Comparison of ENCODE assay signal across 18 cellular contexts in genomic region chr20:36096404-36096799, GRCh38. TPM values are rescaled to one million over a fixed set of nuclear protein-coding genes. Genes with fewer than 3 reads are reported as not detected.
DNase-seq lines count a peak whose midpoint lies in the region; ATAC-seq, FAIRE-seq and TF ChIP-seq lines count a peak whose summit lies in the region.
"Had no signal": no experiment of that assay in that cellular context is flagged by ENCODE, and none has a peak within 500 bp of the region (broad histone marks: within the 10 kb centered on the region; RNA-seq: fewer than 3 reads in every experiment).

No MANE protein-coding gene starts in this region.

- H3K27ac Mint-ChIP-seq in neural progenitor cell (no peak overlapping the region), glutamatergic neuron (ENCODE audit: unreplicated experiment) (no peak overlapping the region)
- H3K27ac Mint-ChIP-seq: activated CD4-positive, alpha-beta memory T cell treated with anti-CD3 and anti-CD28 coated beads for 36 hours; activated T-cell treated with anti-CD3 and anti-CD28 coated beads, Interleukin-2, amount 50 U/mL, for 72 hours; stimulated activated memory B cell treated with anti-CD40 and anti-IgM and Interleukin-4, amounts not matched to agents 10 μg/mL and 1 μg/mL and 100 μg/mL, for 72 hours had no signal

- H3K4me3 Mint-ChIP-seq in neural progenitor cell, result peak overlapping the region; percentile 44
- H3K4me3 Mint-ChIP-seq in glutamatergic neuron (ENCODE audit: unreplicated experiment), result no peak overlapping the region
- H3K4me3 Mint-ChIP-seq: activated CD4-positive, alpha-beta memory T cell treated with anti-CD3 and anti-CD28 coated beads for 36 hours; activated T-cell treated with anti-CD3 and anti-CD28 coated beads, Interleukin-2, amount 50 U/mL, for 72 hours; stimulated activated memory B cell treated with anti-CD40 and anti-IgM and Interleukin-4, amounts not matched to agents 10 μg/mL and 1 μg/mL and 100 μg/mL, for 72 hours had no signal

- TF ChIP-seq RAD21 in A549 (conservative IDR thresholded peaks at IDR 0.05 in 1 of 2, IDR thresholded peaks at IDR 0.05 in 1 of 2), result no peak
- TF ChIP-seq RAD21 in HCT116 (IDR thresholded peaks at IDR 0.05; ENCODE audit: low read depth), result no peak

- H3K9me2 ChIP-seq in HCT116 (ENCODE audit: insufficient read depth), result no peaks in the 10 kb centered on the region

- no peak for FAIRE-seq in A549 (lab: Jason Lieb, UNC)

- H3K27me3 ChIP-seq in HCT116 (ENCODE audit: insufficient read depth, low read length) (no peaks in the 10 kb centered on the region), colonic mucosa (no peaks in the 10 kb centered on the region), neural progenitor cell (peaks cover 87% of the 10 kb centered on the region)
- H3K27me3 ChIP-seq: uterus had no signal

- no peaks in the 10 kb centered on the region for H3K9me3 ChIP-seq in A549
- H3K9me3 ChIP-seq in HCT116 (ENCODE audit: control insufficient read depth in 1 of 2, insufficient read depth in 1 of 2, low read depth in 1 of 2, low read length in 2 of 2), result no peaks in the 10 kb centered on the region
- no peaks in the 10 kb centered on the region for H3K9me3 ChIP-seq in colonic mucosa
- no peaks in the 10 kb centered on the region for H3K9me3 ChIP-seq in neural progenitor cell (ENCODE audit: low read depth)
- H3K9me3 ChIP-seq: uterus had no signal

- H3K36me3 Mint-ChIP-seq in neural progenitor cell (no peaks in the 10 kb centered on the region), glutamatergic neuron (ENCODE audit: unreplicated experiment) (no peaks in the 10 kb centered on the region)
- H3K36me3 Mint-ChIP-seq: activated CD4-positive, alpha-beta memory T cell treated with anti-CD3 and anti-CD28 coated beads for 36 hours; stimulated activated memory B cell treated with anti-CD40 and anti-IgM and Interleukin-4, amounts not matched to agents 10 μg/mL and 1 μg/mL and 100 μg/mL, for 72 hours had no signal

- ATAC-seq in A549, result no peak
- ATAC-seq in HCT116, result no peak
- ATAC-seq: activated T-cell treated with anti-CD3 and anti-CD28 coated beads, Interleukin-2, amount 50 U/mL, for 72 hours; Right ventricle myocardium inferior; stimulated activated memory B cell treated with anti-CD40 and anti-IgM and Interleukin-4, amounts not matched to agents 10 μg/mL and 1 μg/mL and 100 μg/mL, for 72 hours had no signal

- H3K4me1 ChIP-seq in A549, result peaks cover 53% of the 10 kb centered on the region
- H3K4me1 ChIP-seq in HCT116 (ENCODE audit: control insufficient read depth in 1 of 2, insufficient read depth in 2 of 2, low read length in 2 of 2), result peaks cover 40 to 71% of the 10 kb centered on the region in 2 experiments
- H3K4me1 ChIP-seq in colonic mucosa, result peaks cover 25% of the 10 kb centered on the region
- H3K4me1 ChIP-seq in neural progenitor cell, result peaks cover 39% of the 10 kb centered on the region
- H3K4me1 ChIP-seq: uterus had no signal

- CTCF ChIA-PET in A549 (lab: Yijun Ruan, JAX), result interaction anchor here (0.6 to 6.0 kb wide), 12 partner anchors 18 to 142 kb away, joined by 3 to 31 read pairs (median 5); partner anchors contain the start of gene SCAND1
- CTCF ChIA-PET in HCT116 (lab: Charles Lee), result interaction anchor here (0.8 to 1.3 kb wide), 2 partner anchors 42 to 105 kb away, joined by 4 read pairs; no protein-coding TSS in a partner anchor

- no peak overlapping the region for H3K4me3 ChIP-seq in A549
- no peak overlapping the region for H3K4me3 ChIP-seq in HCT116 (replicated peaks in 1 of 2; ENCODE audit: low read depth in 1 of 2, low read length in 2 of 2)
- H3K4me3 ChIP-seq in colonic mucosa, result no peak overlapping the region
- no peak overlapping the region for H3K4me3 ChIP-seq in neural progenitor cell
- H3K4me3 ChIP-seq: uterus had no signal

- H3K9ac ChIP-seq in HCT116 (ENCODE audit: low read length) (peak overlapping the region; percentile 41), colonic mucosa (ENCODE audit: low read depth in 2 of 2, low read length in 2 of 2) (peak overlapping the region in 1 of 2 donors; percentile 69), neural progenitor cell (no peak overlapping the region)

- TF ChIP-seq POLR2A in A549 (IDR thresholded peaks at IDR 0.05; ENCODE audit: low read length), result no peak
- no peak for TF ChIP-seq POLR2A in HCT116 (IDR thresholded peaks at IDR 0.05; ENCODE audit: borderline replicate concordance, extremely low read depth, insufficient read depth, insufficient read length)

- TF ChIP-seq CTCF in A549 (IDR thresholded peaks at IDR 0.05), result no peak
- no peak for TF ChIP-seq CTCF in HCT116 (IDR thresholded peaks at IDR 0.05 in 2 of 3, conservative IDR thresholded peaks at IDR 0.05 in 1 of 3; ENCODE audit: borderline replicate concordance in 1 of 3, insufficient read depth in 1 of 3, low read depth in 2 of 3, low read length in 2 of 3)
- TF ChIP-seq CTCF in colonic mucosa (IDR thresholded peaks at IDR 0.05), result no peak
- TF ChIP-seq CTCF in neural progenitor cell (IDR thresholded peaks at IDR 0.05), result no peak
- no peak for TF ChIP-seq CTCF in glutamatergic neuron (IDR thresholded peaks at IDR 0.05; ENCODE audit: partially characterized antibody, unreplicated experiment)

- no TSS peak for BruUV-seq in HCT116 (replicated peaks; lab: Mats Ljungman, UMichigan)

- no peak for TF ChIP-seq EP300 in A549 (IDR thresholded peaks at IDR 0.05)

- H3K36me3 ChIP-seq in HCT116 (ENCODE audit: control insufficient read depth in 1 of 2, insufficient read depth in 2 of 2, low read length in 2 of 2), result no peaks in the 10 kb centered on the region
- H3K36me3 ChIP-seq in colonic mucosa, result no peaks in the 10 kb centered on the region
- no peaks in the 10 kb centered on the region for H3K36me3 ChIP-seq in neural progenitor cell
- H3K36me3 ChIP-seq: uterus had no signal

- RAD21 ChIA-PET in HCT116 (lab: Charles Lee; ENCODE audit: low non-redundant PET in 1 of 2, low total read pairs in 2 of 2, uncharacterized antibody in 2 of 2, unreplicated experiment in 2 of 2), result interaction anchor here in 1 of 2 experiments (1.1 kb wide), 1 partner anchor 102 kb away, joined by 3 read pairs; no protein-coding TSS in a partner anchor

- no peak for DNase-seq in A549 (ENCODE audit: low read depth in 1 of 2, low spot score in 1 of 2)
- DNase-seq in HCT116 (ENCODE audit: low read depth, low spot score), result no peak
- no peak for DNase-seq in colonic mucosa
- no peak for DNase-seq in neural progenitor cell (ENCODE audit: low spot score)
- no peak for DNase-seq in glomerular visceral epithelial cell (ENCODE audit: extremely low spot score)
- DNase-seq in glutamatergic neuron, result no peak
- no peak for DNase-seq in activated gamma-delta T cell (lab: John Stamatoyannopoulos, UW)
- no peak for DNase-seq in globus pallidus (ENCODE audit: low spot score)
- DNase-seq: activated CD4-positive, alpha-beta memory T cell treated with anti-CD3 and anti-CD28 coated beads for 36 hours; activated T-cell treated with anti-CD3 and anti-CD28 coated beads, Interleukin-2, amount 50 U/mL, for 72 hours; central memory CD4-positive, alpha-beta T cell; NCI-H1436 treated with DMSO at 0.1 percent for 48 hours; NCI-H226; posterior cingulate gyrus; uterus had no signal

- H3K4me1 Mint-ChIP-seq in neural progenitor cell (peaks cover 31% of the 10 kb centered on the region), glutamatergic neuron (ENCODE audit: low read depth, unreplicated experiment) (peaks cover 16% of the 10 kb centered on the region)

- H3K79me2 ChIP-seq in HCT116 (ENCODE audit: insufficient read depth, low read length) (no peaks in the 10 kb centered on the region), neural progenitor cell (ENCODE audit: low read depth) (no peaks in the 10 kb centered on the region)

- H3K27me3 Mint-ChIP-seq in neural progenitor cell (ENCODE audit: insufficient read depth, low read depth), result peaks cover 14% of the 10 kb centered on the region
- H3K27me3 Mint-ChIP-seq in glutamatergic neuron (ENCODE audit: unreplicated experiment), result peaks cover 13% of the 10 kb centered on the region

- intact Hi-C loops in HCT116 (cut with micrococcal nuclease) (no loop called here), colonic mucosa (cut with DNase I) (no loop called here)

- H3F3A ChIP-seq in neural progenitor cell (ENCODE audit: low read depth), result peaks cover 45% of the 10 kb centered on the region

- H3K4me2 ChIP-seq in A549 (peak overlapping the region; percentile 56; the same call in 2 of the 3 replicates), HCT116 (ENCODE audit: low read length) (peak overlapping the region; percentile 100), neural progenitor cell (no peak overlapping the region)

- H3K9me3 Mint-ChIP-seq in neural progenitor cell, result no peaks in the 10 kb centered on the region
- peaks cover 5% of the 10 kb centered on the region for H3K9me3 Mint-ChIP-seq in glutamatergic neuron (ENCODE audit: unreplicated experiment)
- H3K9me3 Mint-ChIP-seq: activated CD4-positive, alpha-beta memory T cell treated with anti-CD3 and anti-CD28 coated beads for 36 hours; activated T-cell treated with anti-CD3 and anti-CD28 coated beads, Interleukin-2, amount 50 U/mL, for 72 hours; stimulated activated memory B cell treated with anti-CD40 and anti-IgM and Interleukin-4, amounts not matched to agents 10 μg/mL and 1 μg/mL and 100 μg/mL, for 72 hours had no signal

- no peak overlapping the region for H2AFZ ChIP-seq in HCT116 (ENCODE audit: low read depth, low read length, poor library complexity, severe bottlenecking)
- H2AFZ ChIP-seq in neural progenitor cell (replicated peaks), result no peak overlapping the region

- peak overlapping the region; percentile 66 to 70; a peak in 4 of 6 replicates for H3K27ac ChIP-seq in A549
- peak overlapping the region; percentile 11; the same call in 1 of the 2 replicates for H3K27ac ChIP-seq in HCT116 (ENCODE audit: low read depth, low read length)
- peak overlapping the region; percentile 86 for H3K27ac ChIP-seq in colonic mucosa
- H3K27ac ChIP-seq in neural progenitor cell, result no peak overlapping the region
- H3K27ac ChIP-seq: uterus, VCaP had no signal

- POLR2A ChIA-PET in A549 (lab: Yijun Ruan, JAX) (no interaction called here), HCT116 (lab: Charles Lee) (interaction anchor here (4.7 kb wide), 1 partner anchor 11 kb away, joined by 20 read pairs; no protein-coding TSS in a partner anchor)

- H4K20me1 ChIP-seq in HCT116 (ENCODE audit: insufficient read depth) (no peaks in the 10 kb centered on the region), neural progenitor cell (ENCODE audit: low read depth) (no peaks in the 10 kb centered on the region)

TF ChIP-seq in A549, 52 proteins besides CTCF, POLR2A, EP300 and RAD21 (continues in another document):
- TF ChIP-seq NFE2L2 (conservative IDR thresholded peaks at IDR 0.05; ENCODE audit: low read length), result no peak

TF ChIP-seq in HCT116, 20 proteins besides CTCF, POLR2A, EP300 and RAD21 (continues in another document):
- no peak for TF ChIP-seq ZFX (IDR thresholded peaks at IDR 0.05)

RNA-seq across cellular contexts. Expression of gene EPB41L1, which starts 58.1 kb away (rescaled TPM):
- polyA plus RNA-seq in A549 (2011; rRNA removed), result 45.9 and 50.0 TPM in 2 replicates
- 45.6 and 53.1 TPM in 2 replicates for polyA plus RNA-seq in A549 (2012; cell fraction: cytosol; rRNA removed)
- polyA plus RNA-seq in A549 (2012; cell fraction: nucleus; rRNA removed), result 55.6 and 60.8 TPM in 2 replicates
- 81.6 to 94.4 TPM (median 84.2 TPM) in 3 replicates for polyA plus RNA-seq in A549 (2017; fragmentation: RNase III; extraction: RNeasy Plus Mini Kit Qiagen cat#74134 plus additional on column Dnase treatment)
- 42.9 and 66.1 TPM in 2 replicates for polyA minus RNA-seq in A549 (2011; rRNA and poly(A)+ RNA removed)
- 42.1 TPM for total RNA-seq in HCT116 (2021; ENCODE audit: unreplicated experiment)
- polyA plus RNA-seq in HCT116 (2012), result 25.2 and 27.3 TPM in 2 replicates
- total RNA-seq in colonic mucosa, result 10 to 100 TPM; 40.3 to 59.2 TPM
- 32.7 and 35.8 TPM in 2 replicates for total RNA-seq in neural progenitor cell (ENCODE audit: low replicate concordance)
- total RNA-seq in glutamatergic neuron (ENCODE audit: unreplicated experiment), result 54.1 TPM
